2 cellular contexts compared by ENCODE assay signal in the genomic region with DNA sequence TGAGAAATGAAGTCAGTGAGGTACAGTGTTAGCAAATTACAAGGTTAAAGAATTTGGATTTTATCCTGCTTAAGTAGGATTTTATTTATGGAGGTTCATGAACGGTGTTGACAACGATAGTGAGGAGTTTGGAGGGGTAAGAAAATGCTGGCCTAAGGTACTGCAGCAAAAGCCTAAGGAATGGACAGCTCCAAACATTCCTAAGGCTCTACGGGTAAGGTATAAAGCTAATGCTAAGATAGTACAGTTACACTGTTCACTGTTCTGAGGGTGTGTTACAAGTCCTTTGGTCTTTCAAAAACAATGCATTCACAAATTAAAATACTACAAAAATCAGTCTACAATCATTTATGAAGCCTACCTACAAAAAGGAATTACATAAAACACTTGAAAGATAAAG.
TF ChIP-seq lines count a peak whose summit lies in the region.

No MANE protein-coding gene starts in this region.

TF ChIP-seq in SK-N-SH, 30 proteins besides CTCF, POLR2A, EP300 and RAD21:
- TF ChIP-seq GABPA (IDR thresholded peaks at IDR 0.05; ENCODE audit: low read depth) = no peak
- TF ChIP-seq, protein P1, sequence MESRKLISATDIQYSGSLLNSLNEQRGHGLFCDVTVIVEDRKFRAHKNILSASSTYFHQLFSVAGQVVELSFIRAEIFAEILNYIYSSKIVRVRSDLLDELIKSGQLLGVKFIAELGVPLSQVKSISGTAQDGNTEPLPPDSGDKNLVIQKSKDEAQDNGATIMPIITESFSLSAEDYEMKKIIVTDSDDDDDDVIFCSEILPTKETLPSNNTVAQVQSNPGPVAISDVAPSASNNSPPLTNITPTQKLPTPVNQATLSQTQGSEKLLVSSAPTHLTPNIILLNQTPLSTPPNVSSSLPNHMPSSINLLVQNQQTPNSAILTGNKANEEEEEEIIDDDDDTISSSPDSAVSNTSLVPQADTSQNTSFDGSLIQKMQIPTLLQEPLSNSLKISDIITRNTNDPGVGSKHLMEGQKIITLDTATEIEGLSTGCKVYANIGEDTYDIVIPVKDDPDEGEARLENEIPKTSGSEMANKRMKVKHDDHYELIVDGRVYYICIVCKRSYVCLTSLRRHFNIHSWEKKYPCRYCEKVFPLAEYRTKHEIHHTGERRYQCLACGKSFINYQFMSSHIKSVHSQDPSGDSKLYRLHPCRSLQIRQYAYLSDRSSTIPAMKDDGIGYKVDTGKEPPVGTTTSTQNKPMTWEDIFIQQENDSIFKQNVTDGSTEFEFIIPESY (IDR thresholded peaks at IDR 0.05; ENCODE audit: borderline replicate concordance, low read depth) = no peak
- TF ChIP-seq, protein P2, sequence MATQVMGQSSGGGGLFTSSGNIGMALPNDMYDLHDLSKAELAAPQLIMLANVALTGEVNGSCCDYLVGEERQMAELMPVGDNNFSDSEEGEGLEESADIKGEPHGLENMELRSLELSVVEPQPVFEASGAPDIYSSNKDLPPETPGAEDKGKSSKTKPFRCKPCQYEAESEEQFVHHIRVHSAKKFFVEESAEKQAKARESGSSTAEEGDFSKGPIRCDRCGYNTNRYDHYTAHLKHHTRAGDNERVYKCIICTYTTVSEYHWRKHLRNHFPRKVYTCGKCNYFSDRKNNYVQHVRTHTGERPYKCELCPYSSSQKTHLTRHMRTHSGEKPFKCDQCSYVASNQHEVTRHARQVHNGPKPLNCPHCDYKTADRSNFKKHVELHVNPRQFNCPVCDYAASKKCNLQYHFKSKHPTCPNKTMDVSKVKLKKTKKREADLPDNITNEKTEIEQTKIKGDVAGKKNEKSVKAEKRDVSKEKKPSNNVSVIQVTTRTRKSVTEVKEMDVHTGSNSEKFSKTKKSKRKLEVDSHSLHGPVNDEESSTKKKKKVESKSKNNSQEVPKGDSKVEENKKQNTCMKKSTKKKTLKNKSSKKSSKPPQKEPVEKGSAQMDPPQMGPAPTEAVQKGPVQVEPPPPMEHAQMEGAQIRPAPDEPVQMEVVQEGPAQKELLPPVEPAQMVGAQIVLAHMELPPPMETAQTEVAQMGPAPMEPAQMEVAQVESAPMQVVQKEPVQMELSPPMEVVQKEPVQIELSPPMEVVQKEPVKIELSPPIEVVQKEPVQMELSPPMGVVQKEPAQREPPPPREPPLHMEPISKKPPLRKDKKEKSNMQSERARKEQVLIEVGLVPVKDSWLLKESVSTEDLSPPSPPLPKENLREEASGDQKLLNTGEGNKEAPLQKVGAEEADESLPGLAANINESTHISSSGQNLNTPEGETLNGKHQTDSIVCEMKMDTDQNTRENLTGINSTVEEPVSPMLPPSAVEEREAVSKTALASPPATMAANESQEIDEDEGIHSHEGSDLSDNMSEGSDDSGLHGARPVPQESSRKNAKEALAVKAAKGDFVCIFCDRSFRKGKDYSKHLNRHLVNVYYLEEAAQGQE (IDR thresholded peaks at IDR 0.05; ENCODE audit: low read depth, low read length) = peak; percentile 86

TF ChIP-seq in endothelial cell of umbilical vein, 7 proteins besides CTCF, POLR2A, EP300 and RAD21:
- TF ChIP-seq JUN (IDR thresholded peaks at IDR 0.05; ENCODE audit: borderline replicate concordance, insufficient read depth, insufficient read length, low read depth) = no peak
- no peak for TF ChIP-seq FOS (IDR thresholded peaks at IDR 0.05; ENCODE audit: borderline replicate concordance, insufficient read depth, low read length)
- TF ChIP-seq POLR2AphosphoS5 (IDR thresholded peaks at IDR 0.05; ENCODE audit: insufficient read depth, low read depth, low read length) = no peak
- TF ChIP-seq GATA2 (IDR thresholded peaks at IDR 0.05; ENCODE audit: insufficient read depth, insufficient read length, low read depth, low read length) = no peak
- TF ChIP-seq MYC (IDR thresholded peaks at IDR 0.05; ENCODE audit: low read depth, low read length) = no peak
- TF ChIP-seq, protein P3, sequence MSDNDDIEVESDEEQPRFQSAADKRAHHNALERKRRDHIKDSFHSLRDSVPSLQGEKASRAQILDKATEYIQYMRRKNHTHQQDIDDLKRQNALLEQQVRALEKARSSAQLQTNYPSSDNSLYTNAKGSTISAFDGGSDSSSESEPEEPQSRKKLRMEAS (IDR thresholded peaks at IDR 0.05; ENCODE audit: insufficient read depth, insufficient read length) = no peak
- no peak for TF ChIP-seq EZH2 (IDR thresholded peaks at IDR 0.05; ENCODE audit: borderline replicate concordance, low read depth, low read length, severe bottlenecking)
